ENCODE assay signal across 33 cellular contexts in genomic region chr10:93550634-93551033, GRCh38. TPM values are rescaled to one million over a fixed set of nuclear protein-coding genes. Genes with fewer than 3 reads are reported as not detected.
"Had no signal": no experiment of that assay in that cellular context is flagged by ENCODE, and none has a peak within 500 bp of the region (broad histone marks: within the 10 kb centered on the region; RNA-seq: fewer than 3 reads in every experiment).

No MANE protein-coding gene starts in this region.

- H3K4me1 Mint-ChIP-seq: activated B cell treated with CpG ODN at 0.5 μM for 24 hours; activated CD4-positive, alpha-beta memory T cell treated with anti-CD3 and anti-CD28 coated beads, Interleukin-2, amount 10 ng/mL, durations not matched to agents 7 days and 5 days; activated CD8-positive, alpha-beta memory T cell treated with anti-CD3 and anti-CD28 coated beads, Interleukin-2, amount 10 ng/mL, durations not matched to agents 7 days and 5 days; activated naive CD4-positive, alpha-beta T cell treated with anti-CD3 and anti-CD28 coated beads, Interleukin-2, amount 10 ng/mL, durations not matched to agents 7 days and 5 days; activated naive CD8-positive, alpha-beta T cell treated with anti-CD3 and anti-CD28 coated beads, Interleukin-2, amount 50 U/mL, for 24 hours; brain had no signal

- H3K27me3 ChIP-seq: MG63 had no signal

- ATAC-seq: activated CD8-positive, alpha-beta memory T cell treated with anti-CD3 and anti-CD28 coated beads, Interleukin-2, amount 10 ng/mL, durations not matched to agents 7 days and 5 days; activated naive CD8-positive, alpha-beta T cell treated with anti-CD3 and anti-CD28 coated beads, Interleukin-2, amount 50 U/mL, for 24 hours had no signal

- H3K4me3 Mint-ChIP-seq: activated B cell treated with CpG ODN at 0.5 μM for 24 hours; activated CD4-positive, alpha-beta memory T cell treated with anti-CD3 and anti-CD28 coated beads, Interleukin-2, amount 10 ng/mL, durations not matched to agents 7 days and 5 days; activated CD8-positive, alpha-beta memory T cell treated with anti-CD3 and anti-CD28 coated beads, Interleukin-2, amount 10 ng/mL, durations not matched to agents 7 days and 5 days; activated naive CD4-positive, alpha-beta T cell treated with anti-CD3 and anti-CD28 coated beads, Interleukin-2, amount 10 ng/mL, durations not matched to agents 7 days and 5 days; activated naive CD8-positive, alpha-beta T cell; activated naive CD8-positive, alpha-beta T cell treated with anti-CD3 and anti-CD28 coated beads, Interleukin-2, amount 50 U/mL, for 24 hours; brain had no signal

- H3K4me3 ChIP-seq: MG63 had no signal

- DNase-seq: activated B cell treated with CpG ODN at 0.5 μM for 24 hours; activated CD4-positive, alpha-beta memory T cell treated with anti-CD3 and anti-CD28 coated beads, Interleukin-2, amount 10 ng/mL, durations not matched to agents 7 days and 5 days; activated CD4-positive, alpha-beta T cell treated with anti-CD3 and anti-CD28 coated beads for 4 hours; activated CD4-positive, alpha-beta T cell treated with anti-CD3 and anti-CD28 coated beads, Interleukin-2, amount 50 U/mL, for 1 hour; activated CD4-positive, CD25-positive, alpha-beta regulatory T cell treated with anti-CD3 and anti-CD28 coated beads, Interleukin-2, amount 50 U/mL, for 72 hours; activated CD8-positive, alpha-beta memory T cell treated with anti-CD3 and anti-CD28 coated beads for 24 hours; activated CD8-positive, alpha-beta memory T cell treated with anti-CD3 and anti-CD28 coated beads, Interleukin-2, amount 10 ng/mL, durations not matched to agents 7 days and 5 days; activated CD8-positive, alpha-beta memory T cell treated with anti-CD3 and anti-CD28 coated beads, Interleukin-2, amount 50 U/mL, for 48 hours; activated effector memory CD4-positive, alpha-beta T cell treated with Interleukin-2 at 50 U/mL for 16 hours; activated naive CD4-positive, alpha-beta T cell treated with anti-CD3 and anti-CD28 coated beads, Interleukin-2, amount 10 ng/mL, durations not matched to agents 7 days and 5 days; activated naive CD8-positive, alpha-beta T cell treated with anti-CD3 and anti-CD28 coated beads, Interleukin-2, amount 50 U/mL, for 24 hours; activated T-cell treated with anti-CD3 and anti-CD28 coated beads, Interleukin-2, amount 50 U/mL, for 48 hours; anterior cingulate cortex; central memory CD4-positive, alpha-beta T cell; Kasumi-1; MG63; NCI-H1048; NCI-H1105 treated with DMSO at 0.1 percent for 48 hours; NCI-H1436; NCI-H1694; NCI-H2029; NCI-H345; NCI-H524 treated with DMSO at 0.1 percent for 48 hours; NK-92 treated with Interleukin-12 subunit alpha and Interleukin-12 subunit beta, amount 100 ng/mL, for 24 hours; Right ventricle myocardium superior; SW 1271; T-helper 1 cell; T-helper 2 cell; T-helper 9 cell had no signal

- H3K27ac Mint-ChIP-seq: activated B cell treated with CpG ODN at 0.5 μM for 24 hours; activated CD4-positive, alpha-beta memory T cell treated with anti-CD3 and anti-CD28 coated beads, Interleukin-2, amount 10 ng/mL, durations not matched to agents 7 days and 5 days; activated CD8-positive, alpha-beta memory T cell treated with anti-CD3 and anti-CD28 coated beads, Interleukin-2, amount 10 ng/mL, durations not matched to agents 7 days and 5 days; activated naive CD4-positive, alpha-beta T cell treated with anti-CD3 and anti-CD28 coated beads, Interleukin-2, amount 10 ng/mL, durations not matched to agents 7 days and 5 days; activated naive CD8-positive, alpha-beta T cell; activated naive CD8-positive, alpha-beta T cell treated with anti-CD3 and anti-CD28 coated beads, Interleukin-2, amount 50 U/mL, for 24 hours; brain had no signal

- H3K36me3 Mint-ChIP-seq: activated CD8-positive, alpha-beta memory T cell treated with anti-CD3 and anti-CD28 coated beads, Interleukin-2, amount 10 ng/mL, durations not matched to agents 7 days and 5 days; activated naive CD4-positive, alpha-beta T cell treated with anti-CD3 and anti-CD28 coated beads, Interleukin-2, amount 10 ng/mL, durations not matched to agents 7 days and 5 days; activated naive CD8-positive, alpha-beta T cell; brain had no signal

- H3K9me3 ChIP-seq: MG63 had no signal

- H3K36me3 ChIP-seq: MG63 had no signal

- H3K9me3 Mint-ChIP-seq: activated B cell treated with CpG ODN at 0.5 μM for 24 hours; activated CD4-positive, alpha-beta memory T cell treated with anti-CD3 and anti-CD28 coated beads, Interleukin-2, amount 10 ng/mL, durations not matched to agents 7 days and 5 days; activated naive CD4-positive, alpha-beta T cell treated with anti-CD3 and anti-CD28 coated beads, Interleukin-2, amount 10 ng/mL, durations not matched to agents 7 days and 5 days; activated naive CD8-positive, alpha-beta T cell treated with anti-CD3 and anti-CD28 coated beads, Interleukin-2, amount 50 U/mL, for 24 hours had no signal

- H3K27ac ChIP-seq: VCaP had no signal

RNA-seq across cellular contexts. Expression of gene FFAR4, which starts 15.8 kb away (rescaled TPM):
- total RNA-seq: activated B cell treated with CpG ODN at 0.5 μM for 24 hours; activated CD4-positive, alpha-beta memory T cell treated with anti-CD3 and anti-CD28 coated beads, Interleukin-2, amount 10 ng/mL, durations not matched to agents 7 days and 5 days; activated CD8-positive, alpha-beta memory T cell treated with anti-CD3 and anti-CD28 coated beads, Interleukin-2, amount 10 ng/mL, durations not matched to agents 7 days and 5 days; NCI-H460 had no signal

RNA-seq across cellular contexts. Expression of gene RBP4, which starts 50.4 kb away (rescaled TPM):
- total RNA-seq: activated B cell treated with CpG ODN at 0.5 μM for 24 hours; activated CD4-positive, alpha-beta memory T cell treated with anti-CD3 and anti-CD28 coated beads, Interleukin-2, amount 10 ng/mL, durations not matched to agents 7 days and 5 days; activated CD8-positive, alpha-beta memory T cell treated with anti-CD3 and anti-CD28 coated beads, Interleukin-2, amount 10 ng/mL, durations not matched to agents 7 days and 5 days; NCI-H460 had no signal
